Comparison of ENCODE assay signal across 17 cellular contexts in the genomic region with DNA sequence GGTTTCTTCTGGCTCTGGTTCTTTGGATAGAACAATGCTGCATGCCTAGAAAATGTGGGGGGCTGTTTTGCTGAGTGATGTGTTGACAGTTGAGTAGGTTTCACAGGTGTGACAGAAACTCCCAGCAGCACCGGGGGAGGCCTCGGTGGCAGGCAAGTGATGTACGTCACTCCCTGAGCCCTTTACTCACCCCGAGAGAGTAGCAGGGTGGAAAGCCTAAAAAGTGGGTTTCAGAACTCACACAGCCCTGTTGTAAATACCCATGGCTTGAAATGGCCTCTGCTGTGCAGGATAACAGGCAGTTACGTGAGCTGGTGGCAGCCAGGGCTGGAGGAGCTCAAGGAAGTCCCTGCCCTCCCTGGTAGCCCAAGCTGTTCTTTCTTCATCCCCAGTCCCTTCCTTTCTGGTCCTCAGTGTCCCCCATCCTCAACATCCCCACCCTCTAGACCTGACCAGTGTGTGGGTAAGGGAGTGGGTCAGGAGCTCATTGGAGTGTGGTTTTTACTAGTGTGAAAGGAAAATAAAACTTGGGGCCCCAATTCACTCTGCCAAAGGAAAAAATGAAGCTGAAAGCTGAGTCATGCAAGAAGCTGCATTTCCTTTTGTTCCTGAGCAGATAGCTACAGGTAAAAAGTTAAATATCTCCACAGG.
A peak's percentile ranks its signal among the peaks of the same experiment; 100 is the strongest.
DNase-seq lines count a peak whose midpoint lies in the region; ATAC-seq and TF ChIP-seq lines count a peak whose summit lies in the region.
"Had no signal": no experiment of that assay in that cellular context is flagged by ENCODE, and none has a peak within 500 bp of the region (broad histone marks: within the 10 kb centered on the region; RNA-seq: fewer than 3 reads in every experiment).

No MANE protein-coding gene starts in this region.

- peak; percentile 64 for ATAC-seq in HG03432 (IDR thresholded peaks at IDR 0.05; ENCODE audit: unreplicated experiment)
- no peak for ATAC-seq in effector memory CD8-positive, alpha-beta T cell (replicated peaks)
- ATAC-seq in HG02981 (IDR thresholded peaks at IDR 0.05; ENCODE audit: unreplicated experiment): no peak
- ATAC-seq: naive thymus-derived CD4-positive, alpha-beta T cell had no signal

- H3K4me3 ChIP-seq in ectodermal cell (ENCODE audit: insufficient read depth, low read depth, low read length) (no peak overlapping the region), dorsolateral prefrontal cortex (no peak overlapping the region)
- H3K4me3 ChIP-seq: colonic mucosa, esophagus squamous epithelium, left ventricle myocardium inferior, uterus had no signal

- H3K4me3 Mint-ChIP-seq in effector memory CD8-positive, alpha-beta T cell: no peak overlapping the region
- H3K4me3 Mint-ChIP-seq: B cell; naive thymus-derived CD4-positive, alpha-beta T cell had no signal

- peaks cover 20% of the 10 kb centered on the region for H3K4me1 ChIP-seq in ectodermal cell (ENCODE audit: control insufficient read depth, insufficient read depth, low read length)
- H3K4me1 ChIP-seq: colonic mucosa, esophagus squamous epithelium, left ventricle myocardium inferior, uterus had no signal

- in situ Hi-C loops in GM13977 (cut with MboI; ENCODE audit: low pct_unique_long_range_greater_than_20kb, low sequenced_read_pairs, unreplicated experiment): no loop called here

- H3K27ac ChIP-seq in ectodermal cell (ENCODE audit: insufficient read depth, low read depth, low read length, poor library complexity, severe bottlenecking): peak overlapping the region; percentile 1
- no peak overlapping the region for H3K27ac ChIP-seq in dorsolateral prefrontal cortex
- H3K27ac ChIP-seq: colonic mucosa, esophagus squamous epithelium, left ventricle myocardium inferior, uterus had no signal

- no peaks in the 10 kb centered on the region for H3K36me3 ChIP-seq in ectodermal cell (ENCODE audit: control insufficient read depth, insufficient read depth, low read length)
- H3K36me3 ChIP-seq: colonic mucosa, esophagus squamous epithelium, left ventricle myocardium inferior, uterus had no signal

- 54 to 60% methylated on average over 5 of the region's 5 CpGs for WGBS in ectodermal cell, 2 experiments

- peaks cover 0 to 4% of the 10 kb centered on the region in 2 donors for H3K4me1 Mint-ChIP-seq in effector memory CD8-positive, alpha-beta T cell (ENCODE audit: low read depth in 2 of 2)
- H3K4me1 Mint-ChIP-seq: B cell had no signal

- H3K9me3 Mint-ChIP-seq in effector memory CD8-positive, alpha-beta T cell: no peaks in the 10 kb centered on the region

- H3K9me3 ChIP-seq in ectodermal cell (ENCODE audit: control insufficient read depth, low read length): no peaks in the 10 kb centered on the region
- H3K9me3 ChIP-seq: colonic mucosa, esophagus squamous epithelium, left ventricle myocardium inferior, SK-N-SH, uterus had no signal

- H3K27me3 Mint-ChIP-seq in effector memory CD8-positive, alpha-beta T cell: no peaks in the 10 kb centered on the region

- no peak overlapping the region for H3K27ac Mint-ChIP-seq in effector memory CD8-positive, alpha-beta T cell
- H3K27ac Mint-ChIP-seq: B cell; naive thymus-derived CD4-positive, alpha-beta T cell had no signal

- H3K27me3 ChIP-seq in ectodermal cell (ENCODE audit: control insufficient read depth, insufficient read depth, low read length, poor library complexity, severe bottlenecking) (no peaks in the 10 kb centered on the region), dorsolateral prefrontal cortex (peaks cover 0 to 8% (median 0%) of the 10 kb centered on the region in 45 donors)
- H3K27me3 ChIP-seq: colonic mucosa, esophagus squamous epithelium, uterus had no signal

- TF ChIP-seq CTCF in GM13977 (IDR thresholded peaks at IDR 0.05; ENCODE audit: extremely low read depth, insufficient read depth, missing control alignments) (no peak), dorsolateral prefrontal cortex (IDR thresholded peaks at IDR 0.05 in 54 of 56, conservative IDR thresholded peaks at IDR 0.05 in 2 of 56; ENCODE audit: low read depth in 1 of 56, partially characterized antibody in 56 of 56) (no peak)

- intact Hi-C loops in dorsolateral prefrontal cortex (cut with DNase I): no loop called here

- H3K36me3 Mint-ChIP-seq in effector memory CD8-positive, alpha-beta T cell (ENCODE audit: insufficient read depth): no peaks in the 10 kb centered on the region
- H3K36me3 Mint-ChIP-seq: naive thymus-derived CD4-positive, alpha-beta T cell had no signal

- peak; percentile 44 for DNase-seq in A172 (ENCODE audit: low spot score)
- DNase-seq in GM13977 (ENCODE audit: low spot score): peak; percentile 19
- no peak for DNase-seq in dorsolateral prefrontal cortex
- no peak for DNase-seq in effector memory CD8-positive, alpha-beta T cell
- DNase-seq in NCI-H2107 (lab: John Stamatoyannopoulos, UW): no peak
- DNase-seq: colonic mucosa; esophagus squamous epithelium; H7; left ventricle myocardium inferior; naive thymus-derived CD4-positive, alpha-beta T cell; NCI-H2227 treated with DMSO at 0.1 percent for 48 hours; SK-N-SH; uterus had no signal

Comparison
In these comparisons a context has a peak if more than half of its experiments do, and no peak if none do; other contexts are left out.
1. DNase-seq: peak in A172 (single experiment) and GM13977 (single experiment); none in dorsolateral prefrontal cortex (0 of 10), effector memory CD8-positive, alpha-beta T cell (0 of 3) and NCI-H2107 (single experiment).